In the genomic region with DNA sequence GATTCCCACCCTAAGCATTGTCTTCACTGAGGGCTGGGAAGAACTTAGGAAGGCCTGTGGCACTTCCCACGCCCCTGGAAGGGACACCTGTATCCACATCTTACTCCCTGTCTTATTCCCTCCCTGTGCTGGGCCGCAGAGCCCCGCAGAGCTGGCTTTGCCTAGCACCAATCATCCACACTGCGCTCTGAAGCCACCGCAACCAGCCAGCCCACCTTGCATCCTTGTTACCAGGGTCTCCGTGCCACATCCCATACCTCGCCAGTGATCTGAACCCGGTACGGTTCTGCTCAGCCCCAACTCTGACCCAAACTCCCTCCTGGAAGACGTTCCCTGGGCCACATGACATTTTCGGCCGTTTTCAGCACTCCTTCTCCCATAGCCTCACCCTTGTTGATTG, we compare ENCODE assay signal across 2 cellular contexts.
TF ChIP-seq lines count a peak whose summit lies in the region.

No MANE protein-coding gene starts in this region.

TF ChIP-seq in H1, 55 proteins besides CTCF, POLR2A, EP300 and RAD21 (continued from another document):
- TF ChIP-seq, protein P1, sequence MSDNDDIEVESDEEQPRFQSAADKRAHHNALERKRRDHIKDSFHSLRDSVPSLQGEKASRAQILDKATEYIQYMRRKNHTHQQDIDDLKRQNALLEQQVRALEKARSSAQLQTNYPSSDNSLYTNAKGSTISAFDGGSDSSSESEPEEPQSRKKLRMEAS (IDR thresholded peaks at IDR 0.05), result no peak
- no peak for TF ChIP-seq POU5F1 (IDR thresholded peaks at IDR 0.05; ENCODE audit: low read depth, low read length)
- TF ChIP-seq CREB1 (IDR thresholded peaks at IDR 0.05), result no peak
- TF ChIP-seq NRF1 (IDR thresholded peaks at IDR 0.05; ENCODE audit: low read depth, low read length), result no peak
- no peak for TF ChIP-seq KDM1A (IDR thresholded peaks at IDR 0.05; ENCODE audit: borderline replicate concordance, low read length)
- TF ChIP-seq POLR2AphosphoS5 (IDR thresholded peaks at IDR 0.05; ENCODE audit: low read depth, low read length), result no peak
- no peak for TF ChIP-seq TAF1 (IDR thresholded peaks at IDR 0.05; ENCODE audit: low read depth, low read length)
- TF ChIP-seq SAP30 (IDR thresholded peaks at IDR 0.05; ENCODE audit: insufficient read depth, insufficient replicate concordance, low read length), result no peak
- TF ChIP-seq ZNF274 (IDR thresholded peaks at IDR 0.05; ENCODE audit: borderline replicate concordance, extremely low read depth, low read length), result no peak
- no peak for TF ChIP-seq RFX5 (IDR thresholded peaks at IDR 0.05; ENCODE audit: borderline replicate concordance, low read depth, low read length)
- TF ChIP-seq, protein P2, sequence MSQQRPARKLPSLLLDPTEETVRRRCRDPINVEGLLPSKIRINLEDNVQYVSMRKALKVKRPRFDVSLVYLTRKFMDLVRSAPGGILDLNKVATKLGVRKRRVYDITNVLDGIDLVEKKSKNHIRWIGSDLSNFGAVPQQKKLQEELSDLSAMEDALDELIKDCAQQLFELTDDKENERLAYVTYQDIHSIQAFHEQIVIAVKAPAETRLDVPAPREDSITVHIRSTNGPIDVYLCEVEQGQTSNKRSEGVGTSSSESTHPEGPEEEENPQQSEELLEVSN (IDR thresholded peaks at IDR 0.05), result no peak
- TF ChIP-seq TCF12 (IDR thresholded peaks at IDR 0.05; ENCODE audit: low read depth, low read length), result no peak

TF ChIP-seq in SK-N-SH, 30 proteins besides CTCF, POLR2A, EP300 and RAD21 (continued from another document):
- TF ChIP-seq, protein P3, sequence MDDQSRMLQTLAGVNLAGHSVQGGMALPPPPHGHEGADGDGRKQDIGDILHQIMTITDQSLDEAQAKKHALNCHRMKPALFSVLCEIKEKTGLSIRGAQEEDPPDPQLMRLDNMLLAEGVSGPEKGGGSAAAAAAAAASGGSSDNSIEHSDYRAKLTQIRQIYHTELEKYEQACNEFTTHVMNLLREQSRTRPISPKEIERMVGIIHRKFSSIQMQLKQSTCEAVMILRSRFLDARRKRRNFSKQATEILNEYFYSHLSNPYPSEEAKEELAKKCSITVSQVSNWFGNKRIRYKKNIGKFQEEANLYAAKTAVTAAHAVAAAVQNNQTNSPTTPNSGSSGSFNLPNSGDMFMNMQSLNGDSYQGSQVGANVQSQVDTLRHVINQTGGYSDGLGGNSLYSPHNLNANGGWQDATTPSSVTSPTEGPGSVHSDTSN (IDR thresholded peaks at IDR 0.05), result no peak
- TF ChIP-seq, protein P4, sequence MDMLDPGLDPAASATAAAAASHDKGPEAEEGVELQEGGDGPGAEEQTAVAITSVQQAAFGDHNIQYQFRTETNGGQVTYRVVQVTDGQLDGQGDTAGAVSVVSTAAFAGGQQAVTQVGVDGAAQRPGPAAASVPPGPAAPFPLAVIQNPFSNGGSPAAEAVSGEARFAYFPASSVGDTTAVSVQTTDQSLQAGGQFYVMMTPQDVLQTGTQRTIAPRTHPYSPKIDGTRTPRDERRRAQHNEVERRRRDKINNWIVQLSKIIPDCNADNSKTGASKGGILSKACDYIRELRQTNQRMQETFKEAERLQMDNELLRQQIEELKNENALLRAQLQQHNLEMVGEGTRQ (IDR thresholded peaks at IDR 0.05; ENCODE audit: borderline replicate concordance, low read depth, low read length), result no peak
- TF ChIP-seq MXI1 (IDR thresholded peaks at IDR 0.05; ENCODE audit: low read depth, low read length) (no peak), FOXM1 (IDR thresholded peaks at IDR 0.05; ENCODE audit: low read depth) (no peak), FOXJ3 (CRISPR knock-in tag; IDR thresholded peaks at IDR 0.05) (no peak), RFX5 (IDR thresholded peaks at IDR 0.05; ENCODE audit: low read length) (no peak)
TF ChIP-seq in SK-N-SH: peak in this region for 0.
